ENCODE assay signal across 1 cellular context in genomic region chr20:60053125-60053812, GRCh38.
TF ChIP-seq lines count a peak whose summit lies in the region.

No MANE protein-coding gene starts in this region.

TF ChIP-seq in HepG2, 621 proteins besides CTCF, POLR2A, EP300 and RAD21 (continued from another document and continues in another):
- TF ChIP-seq ZBED4 (CRISPR knock-in tag; IDR thresholded peaks at IDR 0.05; ENCODE audit: borderline replicate concordance): no peak
- no peak for TF ChIP-seq TCF7L2 (IDR thresholded peaks at IDR 0.05; ENCODE audit: low read depth, low read length)
- no peak for TF ChIP-seq MXD1 (CRISPR knock-in tag; IDR thresholded peaks at IDR 0.05)
- no peak for TF ChIP-seq ATF5 (CRISPR knock-in tag; IDR thresholded peaks at IDR 0.05; ENCODE audit: low read depth)
- TF ChIP-seq RELA (CRISPR knock-in tag; IDR thresholded peaks at IDR 0.05): no peak
- TF ChIP-seq ZNF609 (CRISPR knock-in tag; IDR thresholded peaks at IDR 0.05; ENCODE audit: borderline replicate concordance): peak; percentile 80
- TF ChIP-seq ZNF414 (CRISPR knock-in tag; IDR thresholded peaks at IDR 0.05): no peak
- TF ChIP-seq KAT8 (CRISPR knock-in tag; IDR thresholded peaks at IDR 0.05): no peak
- no peak for TF ChIP-seq ZNF691 (CRISPR knock-in tag; IDR thresholded peaks at IDR 0.05; ENCODE audit: borderline replicate concordance, low read depth)
- 0 out of 2 replicates have a peak, but pooled peaks have one; percentile 49 for TF ChIP-seq ZNF503 (CRISPR knock-in tag; IDR thresholded peaks at IDR 0.05)
- TF ChIP-seq NCOR1 (IDR thresholded peaks at IDR 0.05; ENCODE audit: borderline replicate concordance, low read length): no peak
- TF ChIP-seq MNT (IDR thresholded peaks at IDR 0.05): peak; percentile 82
- TF ChIP-seq IRF9 (CRISPR knock-in tag; IDR thresholded peaks at IDR 0.05; ENCODE audit: borderline replicate concordance): no peak
- TF ChIP-seq SRF (IDR thresholded peaks at IDR 0.05; ENCODE audit: low read depth, low read length): no peak
- TF ChIP-seq TFAP4 (IDR thresholded peaks at IDR 0.05; ENCODE audit: borderline replicate concordance, low read depth): no peak
- TF ChIP-seq ZNF616 (CRISPR knock-in tag; IDR thresholded peaks at IDR 0.05; ENCODE audit: low read depth): no peak
- no peak for TF ChIP-seq ZNF451 (CRISPR knock-in tag; IDR thresholded peaks at IDR 0.05)
- no peak for TF ChIP-seq ZKSCAN1 (IDR thresholded peaks at IDR 0.05; ENCODE audit: low read length)
- TF ChIP-seq ZBTB14 (CRISPR knock-in tag; IDR thresholded peaks at IDR 0.05): no peak
- TF ChIP-seq NR1H2 (CRISPR knock-in tag; IDR thresholded peaks at IDR 0.05; ENCODE audit: borderline replicate concordance, low read depth): no peak
- TF ChIP-seq TIGD3 (CRISPR knock-in tag; IDR thresholded peaks at IDR 0.05; ENCODE audit: borderline replicate concordance): no peak
- no peak for TF ChIP-seq HCFC1 (IDR thresholded peaks at IDR 0.05; ENCODE audit: low read depth, low read length)
- no peak for TF ChIP-seq ZNF24 (IDR thresholded peaks at IDR 0.05)
- TF ChIP-seq BHLHE40 (IDR thresholded peaks at IDR 0.05; ENCODE audit: low read length): peak; percentile 82
- no peak for TF ChIP-seq HOXA3 (CRISPR knock-in tag; IDR thresholded peaks at IDR 0.05)
- no peak for TF ChIP-seq BRF2 (CRISPR knock-in tag; IDR thresholded peaks at IDR 0.05)
- no peak for TF ChIP-seq GMEB2 (CRISPR knock-in tag; IDR thresholded peaks at IDR 0.05; ENCODE audit: low read depth)
- peak; percentile 39; the same call in 1 of the 2 replicates for TF ChIP-seq NKX3-1 (CRISPR knock-in tag; IDR thresholded peaks at IDR 0.05)
- TF ChIP-seq ZNF740 (CRISPR knock-in tag; IDR thresholded peaks at IDR 0.05): no peak
- no peak for TF ChIP-seq TCF7 (IDR thresholded peaks at IDR 0.05; ENCODE audit: low read depth)
- TF ChIP-seq NCOA2 (CRISPR knock-in tag; IDR thresholded peaks at IDR 0.05): no peak
